Comparison of ENCODE assay signal across 2 cellular contexts in the genomic region with DNA sequence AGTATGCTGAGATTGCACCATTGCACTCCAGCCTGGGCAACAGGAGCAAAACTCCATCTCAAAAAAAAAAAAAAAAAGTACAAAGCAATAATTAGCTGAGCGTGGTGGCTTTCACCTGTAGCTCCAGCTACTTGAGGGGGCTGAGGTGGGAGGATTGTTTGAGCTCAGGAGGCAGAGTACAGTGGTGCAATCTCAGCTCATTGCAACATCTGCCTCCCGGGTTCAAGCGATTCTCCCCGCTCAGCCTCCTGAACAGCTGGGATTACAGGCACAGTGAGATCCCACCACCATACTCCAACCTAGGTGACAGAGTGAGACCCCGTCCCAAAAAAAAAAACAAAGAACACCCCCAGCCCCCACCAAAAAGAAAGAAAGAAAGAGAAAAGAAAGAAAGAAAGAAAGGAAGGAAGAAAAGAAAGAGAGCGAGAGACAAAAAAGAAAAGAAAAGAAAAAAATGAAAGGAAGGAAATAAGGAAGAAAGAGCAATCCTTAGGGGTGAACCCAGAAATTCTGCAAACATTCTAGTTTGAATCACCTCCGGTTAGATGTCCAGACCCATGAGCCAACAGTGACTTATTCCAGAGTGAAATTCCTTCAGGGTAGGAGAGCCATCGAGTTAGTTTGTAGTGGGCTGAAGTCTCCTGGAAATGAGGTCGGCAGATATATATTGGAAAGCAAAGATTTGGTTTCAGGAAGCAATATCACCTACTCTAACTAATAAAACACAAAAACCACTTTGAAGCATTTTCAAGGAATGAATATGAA.
TF ChIP-seq lines count a peak whose summit lies in the region.

No MANE protein-coding gene starts in this region.

TF ChIP-seq in A549, 52 proteins besides CTCF, POLR2A, EP300 and RAD21:
- TF ChIP-seq ESRRA (IDR thresholded peaks at IDR 0.05; ENCODE audit: borderline replicate concordance, low read length): no peak
- TF ChIP-seq CEBPB (IDR thresholded peaks at IDR 0.05): 0 out of 4 replicates have a peak, but pooled peaks of 1 of the 2 experiments have one; percentile 9

TF ChIP-seq in K562, 482 proteins besides CTCF, POLR2A, EP300 and RAD21:
- TF ChIP-seq CEBPB (tag; IDR thresholded peaks at IDR 0.05) (0 out of 2 replicates have a peak, but pooled peaks have one; percentile 29), CTBP1 (IDR thresholded peaks at IDR 0.05; ENCODE audit: borderline replicate concordance) (no peak), MTA1 (IDR thresholded peaks at IDR 0.05; ENCODE audit: borderline replicate concordance) (no peak)
- TF ChIP-seq, protein P1, sequence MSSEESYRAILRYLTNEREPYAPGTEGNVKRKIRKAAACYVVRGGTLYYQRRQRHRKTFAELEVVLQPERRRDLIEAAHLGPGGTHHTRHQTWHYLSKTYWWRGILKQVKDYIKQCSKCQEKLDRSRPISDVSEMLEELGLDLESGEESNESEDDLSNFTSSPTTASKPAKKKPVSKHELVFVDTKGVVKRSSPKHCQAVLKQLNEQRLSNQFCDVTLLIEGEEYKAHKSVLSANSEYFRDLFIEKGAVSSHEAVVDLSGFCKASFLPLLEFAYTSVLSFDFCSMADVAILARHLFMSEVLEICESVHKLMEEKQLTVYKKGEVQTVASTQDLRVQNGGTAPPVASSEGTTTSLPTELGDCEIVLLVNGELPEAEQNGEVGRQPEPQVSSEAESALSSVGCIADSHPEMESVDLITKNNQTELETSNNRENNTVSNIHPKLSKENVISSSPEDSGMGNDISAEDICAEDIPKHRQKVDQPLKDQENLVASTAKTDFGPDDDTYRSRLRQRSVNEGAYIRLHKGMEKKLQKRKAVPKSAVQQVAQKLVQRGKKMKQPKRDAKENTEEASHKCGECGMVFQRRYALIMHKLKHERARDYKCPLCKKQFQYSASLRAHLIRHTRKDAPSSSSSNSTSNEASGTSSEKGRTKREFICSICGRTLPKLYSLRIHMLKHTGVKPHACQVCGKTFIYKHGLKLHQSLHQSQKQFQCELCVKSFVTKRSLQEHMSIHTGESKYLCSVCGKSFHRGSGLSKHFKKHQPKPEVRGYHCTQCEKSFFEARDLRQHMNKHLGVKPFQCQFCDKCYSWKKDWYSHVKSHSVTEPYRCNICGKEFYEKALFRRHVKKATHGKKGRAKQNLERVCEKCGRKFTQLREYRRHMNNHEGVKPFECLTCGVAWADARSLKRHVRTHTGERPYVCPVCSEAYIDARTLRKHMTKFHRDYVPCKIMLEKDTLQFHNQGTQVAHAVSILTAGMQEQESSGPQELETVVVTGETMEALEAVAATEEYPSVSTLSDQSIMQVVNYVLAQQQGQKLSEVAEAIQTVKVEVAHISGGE (CRISPR knock-in tag; IDR thresholded peaks at IDR 0.05): peak in 1 of 3 experiments; percentile 29; a peak in 1 of 6 replicates
- TF ChIP-seq, protein P2, sequence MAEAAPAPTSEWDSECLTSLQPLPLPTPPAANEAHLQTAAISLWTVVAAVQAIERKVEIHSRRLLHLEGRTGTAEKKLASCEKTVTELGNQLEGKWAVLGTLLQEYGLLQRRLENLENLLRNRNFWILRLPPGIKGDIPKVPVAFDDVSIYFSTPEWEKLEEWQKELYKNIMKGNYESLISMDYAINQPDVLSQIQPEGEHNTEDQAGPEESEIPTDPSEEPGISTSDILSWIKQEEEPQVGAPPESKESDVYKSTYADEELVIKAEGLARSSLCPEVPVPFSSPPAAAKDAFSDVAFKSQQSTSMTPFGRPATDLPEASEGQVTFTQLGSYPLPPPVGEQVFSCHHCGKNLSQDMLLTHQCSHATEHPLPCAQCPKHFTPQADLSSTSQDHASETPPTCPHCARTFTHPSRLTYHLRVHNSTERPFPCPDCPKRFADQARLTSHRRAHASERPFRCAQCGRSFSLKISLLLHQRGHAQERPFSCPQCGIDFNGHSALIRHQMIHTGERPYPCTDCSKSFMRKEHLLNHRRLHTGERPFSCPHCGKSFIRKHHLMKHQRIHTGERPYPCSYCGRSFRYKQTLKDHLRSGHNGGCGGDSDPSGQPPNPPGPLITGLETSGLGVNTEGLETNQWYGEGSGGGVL (CRISPR knock-in tag; IDR thresholded peaks at IDR 0.05): no peak
- TF ChIP-seq, protein P3, sequence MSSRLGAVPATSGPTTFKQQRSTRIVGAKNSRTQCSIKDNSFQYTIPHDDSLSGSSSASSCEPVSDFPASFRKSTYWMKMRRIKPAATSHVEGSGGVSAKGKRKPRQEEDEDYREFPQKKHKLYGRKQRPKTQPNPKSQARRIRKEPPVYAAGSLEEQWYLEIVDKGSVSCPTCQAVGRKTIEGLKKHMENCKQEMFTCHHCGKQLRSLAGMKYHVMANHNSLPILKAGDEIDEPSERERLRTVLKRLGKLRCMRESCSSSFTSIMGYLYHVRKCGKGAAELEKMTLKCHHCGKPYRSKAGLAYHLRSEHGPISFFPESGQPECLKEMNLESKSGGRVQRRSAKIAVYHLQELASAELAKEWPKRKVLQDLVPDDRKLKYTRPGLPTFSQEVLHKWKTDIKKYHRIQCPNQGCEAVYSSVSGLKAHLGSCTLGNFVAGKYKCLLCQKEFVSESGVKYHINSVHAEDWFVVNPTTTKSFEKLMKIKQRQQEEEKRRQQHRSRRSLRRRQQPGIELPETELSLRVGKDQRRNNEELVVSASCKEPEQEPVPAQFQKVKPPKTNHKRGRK (tag; IDR thresholded peaks at IDR 0.05): peak; percentile 88
